15 cellular contexts compared by ENCODE assay signal in the genomic region with DNA sequence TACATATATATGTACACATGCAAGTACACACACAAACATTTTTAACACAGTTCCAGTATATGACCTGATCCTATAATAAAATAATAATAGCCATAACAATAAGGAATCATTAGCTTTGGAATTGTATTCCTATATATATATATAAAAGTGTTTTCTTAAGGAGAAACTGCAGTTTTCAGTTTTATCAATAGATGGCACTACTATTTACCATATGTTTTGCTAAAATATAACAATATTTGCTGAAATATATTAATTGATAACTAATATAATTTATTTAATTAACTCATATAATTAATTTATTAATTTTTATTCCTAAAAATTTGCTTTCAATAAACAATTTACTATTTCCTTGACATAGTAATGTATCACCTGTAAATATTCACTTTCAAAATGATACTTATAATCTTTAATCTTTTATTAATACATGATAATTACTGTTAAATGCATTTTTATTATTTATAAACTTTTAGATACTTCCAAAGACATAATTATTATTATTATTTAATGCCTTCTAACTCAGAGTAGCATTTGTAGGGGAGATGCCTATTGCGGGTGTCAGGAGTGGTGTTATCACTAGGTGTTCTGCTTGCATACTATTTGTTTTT.
DNase-seq lines count a peak whose midpoint lies in the region; ATAC-seq and TF ChIP-seq lines count a peak whose summit lies in the region.
"Had no signal": no experiment of that assay in that cellular context is flagged by ENCODE, and none has a peak within 500 bp of the region (broad histone marks: within the 10 kb centered on the region; RNA-seq: fewer than 3 reads in every experiment).

No MANE protein-coding gene starts in this region.

- DNase-seq in CD14-positive monocyte (ENCODE audit: low spot score) (no peak), astrocyte of the hippocampus (ENCODE audit: low read depth, low spot score) (peak; percentile 29), left kidney (ENCODE audit: low read depth, low spot score) (peak; percentile 13), head of caudate nucleus (no peak), NCI-H1694 treated with DMSO at 0.1 percent for 48 hours (lab: John Stamatoyannopoulos, UW) (no peak), esophagus muscularis mucosa (ENCODE audit: extremely low spot score) (no peak)
- DNase-seq: anterior cingulate cortex, EL, foreskin melanocyte, NCI-H748 treated with DMSO at 0.1 percent for 48 hours, T-helper 17 cell had no signal

- peaks cover 4% of the 10 kb centered on the region for H3K4me1 Mint-ChIP-seq in CD14-positive monocyte
- H3K4me1 Mint-ChIP-seq: T-helper 17 cell had no signal

- no peaks in the 10 kb centered on the region for H3K27me3 ChIP-seq in esophagus muscularis mucosa
- H3K27me3 ChIP-seq: right atrium auricular region had no signal

- H3K27ac Mint-ChIP-seq in CD14-positive monocyte: no peak overlapping the region
- H3K27ac Mint-ChIP-seq: T-helper 17 cell had no signal

- ATAC-seq in HG02840 (IDR thresholded peaks at IDR 0.05; ENCODE audit: low FRiP score, unreplicated experiment): no peak
- ATAC-seq: T-helper 17 cell had no signal

- intact Hi-C loops in CD14-positive monocyte (cut with micrococcal nuclease) (no loop called here), head of caudate nucleus (cut with DNase I) (no loop called here), esophagus muscularis mucosa (cut with DNase I) (no loop called here)

- no peaks in the 10 kb centered on the region for H3K36me3 Mint-ChIP-seq in CD14-positive monocyte

- no peaks in the 10 kb centered on the region for H3K9me3 Mint-ChIP-seq in CD14-positive monocyte

- no peak for TF ChIP-seq POLR2A in esophagus muscularis mucosa (IDR thresholded peaks at IDR 0.05; ENCODE audit: low read depth)

- H3K4me1 ChIP-seq in esophagus muscularis mucosa: no peaks in the 10 kb centered on the region
- H3K4me1 ChIP-seq: right atrium auricular region had no signal

- H3K4me3 ChIP-seq in esophagus muscularis mucosa: no peak overlapping the region
- H3K4me3 ChIP-seq: lung, right atrium auricular region had no signal

- TF ChIP-seq EP300 in Ishikawa (IDR thresholded peaks at IDR 0.05; ENCODE audit: borderline replicate concordance): no peak
- no peak for TF ChIP-seq EP300 in esophagus muscularis mucosa (IDR thresholded peaks at IDR 0.05)

- no peaks in the 10 kb centered on the region for H3K27me3 Mint-ChIP-seq in CD14-positive monocyte (ENCODE audit: low read depth in 3 of 3)
- H3K27me3 Mint-ChIP-seq: T-helper 17 cell had no signal

- peak; percentile 69 for TF ChIP-seq CTCF in CD14-positive monocyte (IDR thresholded peaks at IDR 0.05)
- TF ChIP-seq CTCF in esophagus muscularis mucosa (IDR thresholded peaks at IDR 0.05): peak in 1 of 3 experiments; percentile 18

- no peaks in the 10 kb centered on the region for H3K36me3 ChIP-seq in esophagus muscularis mucosa
- H3K36me3 ChIP-seq: right atrium auricular region had no signal

- no peak overlapping the region for H3K27ac ChIP-seq in esophagus muscularis mucosa (replicated peaks in 1 of 4)
- H3K27ac ChIP-seq: right atrium auricular region had no signal

- peak; percentile 14; the same call in 1 of the 2 replicates for TF ChIP-seq RAD21 in Ishikawa (IDR thresholded peaks at IDR 0.05; ENCODE audit: low read depth)

- no peak overlapping the region for H3K4me3 Mint-ChIP-seq in CD14-positive monocyte
- H3K4me3 Mint-ChIP-seq: T-helper 17 cell had no signal

- no peaks in the 10 kb centered on the region for H3K9me3 ChIP-seq in esophagus muscularis mucosa
- H3K9me3 ChIP-seq: right atrium auricular region had no signal

- 97% methylated on average over 1 of the region's 1 CpG for WGBS in esophagus muscularis mucosa

TF ChIP-seq in Ishikawa, 13 proteins besides CTCF, POLR2A, EP300 and RAD21:
- TF ChIP-seq FOXM1 (IDR thresholded peaks at IDR 0.05; ENCODE audit: borderline replicate concordance, low read depth): no peak
- TF ChIP-seq, protein P1, sequence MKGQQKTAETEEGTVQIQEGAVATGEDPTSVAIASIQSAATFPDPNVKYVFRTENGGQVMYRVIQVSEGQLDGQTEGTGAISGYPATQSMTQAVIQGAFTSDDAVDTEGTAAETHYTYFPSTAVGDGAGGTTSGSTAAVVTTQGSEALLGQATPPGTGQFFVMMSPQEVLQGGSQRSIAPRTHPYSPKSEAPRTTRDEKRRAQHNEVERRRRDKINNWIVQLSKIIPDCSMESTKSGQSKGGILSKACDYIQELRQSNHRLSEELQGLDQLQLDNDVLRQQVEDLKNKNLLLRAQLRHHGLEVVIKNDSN (IDR thresholded peaks at IDR 0.05): no peak
- no peak for TF ChIP-seq YY1 (IDR thresholded peaks at IDR 0.05; ENCODE audit: low read depth)
- no peak for TF ChIP-seq ZBTB7A (IDR thresholded peaks at IDR 0.05; ENCODE audit: low read depth)
- no peak for TF ChIP-seq TEAD4 (IDR thresholded peaks at IDR 0.05)
- no peak for TF ChIP-seq TAF1 (IDR thresholded peaks at IDR 0.05; ENCODE audit: low read depth)
- TF ChIP-seq, protein P2, sequence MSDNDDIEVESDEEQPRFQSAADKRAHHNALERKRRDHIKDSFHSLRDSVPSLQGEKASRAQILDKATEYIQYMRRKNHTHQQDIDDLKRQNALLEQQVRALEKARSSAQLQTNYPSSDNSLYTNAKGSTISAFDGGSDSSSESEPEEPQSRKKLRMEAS (IDR thresholded peaks at IDR 0.05): no peak
TF ChIP-seq in Ishikawa: peak in this region for 0.

Comparison
In these comparisons a context has a peak if more than half of its experiments do, and no peak if none do; other contexts are left out.
1. DNase-seq: peak in astrocyte of the hippocampus (single experiment) and left kidney (single experiment); none in CD14-positive monocyte (single experiment), head of caudate nucleus (0 of 42), NCI-H1694 treated with DMSO at 0.1 percent for 48 hours (single experiment) and esophagus muscularis mucosa (single experiment).